Comparison of ENCODE assay signal across 1 cellular context in the genomic region with DNA sequence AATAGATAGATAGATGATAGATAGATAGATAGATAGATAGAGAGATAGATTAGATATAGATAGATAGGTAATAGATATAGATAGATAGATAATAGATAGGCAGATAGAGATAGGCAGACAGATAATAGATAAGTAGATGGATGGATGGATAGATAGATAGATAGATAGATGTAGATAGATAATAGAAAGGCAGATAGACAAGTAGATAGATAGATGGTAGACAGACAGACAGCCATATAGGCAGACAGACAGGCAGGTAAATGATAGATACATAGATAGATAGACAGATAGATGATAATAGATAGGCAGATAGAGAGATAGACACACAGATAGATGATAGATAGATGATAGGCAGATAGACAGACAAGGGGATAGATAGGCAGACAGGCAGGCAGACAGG.
TF ChIP-seq lines count a peak whose summit lies in the region.

No MANE protein-coding gene starts in this region.

TF ChIP-seq in K562, 482 proteins besides CTCF, POLR2A, EP300 and RAD21 (continued from another document and continues in another):
- TF ChIP-seq, protein P1, sequence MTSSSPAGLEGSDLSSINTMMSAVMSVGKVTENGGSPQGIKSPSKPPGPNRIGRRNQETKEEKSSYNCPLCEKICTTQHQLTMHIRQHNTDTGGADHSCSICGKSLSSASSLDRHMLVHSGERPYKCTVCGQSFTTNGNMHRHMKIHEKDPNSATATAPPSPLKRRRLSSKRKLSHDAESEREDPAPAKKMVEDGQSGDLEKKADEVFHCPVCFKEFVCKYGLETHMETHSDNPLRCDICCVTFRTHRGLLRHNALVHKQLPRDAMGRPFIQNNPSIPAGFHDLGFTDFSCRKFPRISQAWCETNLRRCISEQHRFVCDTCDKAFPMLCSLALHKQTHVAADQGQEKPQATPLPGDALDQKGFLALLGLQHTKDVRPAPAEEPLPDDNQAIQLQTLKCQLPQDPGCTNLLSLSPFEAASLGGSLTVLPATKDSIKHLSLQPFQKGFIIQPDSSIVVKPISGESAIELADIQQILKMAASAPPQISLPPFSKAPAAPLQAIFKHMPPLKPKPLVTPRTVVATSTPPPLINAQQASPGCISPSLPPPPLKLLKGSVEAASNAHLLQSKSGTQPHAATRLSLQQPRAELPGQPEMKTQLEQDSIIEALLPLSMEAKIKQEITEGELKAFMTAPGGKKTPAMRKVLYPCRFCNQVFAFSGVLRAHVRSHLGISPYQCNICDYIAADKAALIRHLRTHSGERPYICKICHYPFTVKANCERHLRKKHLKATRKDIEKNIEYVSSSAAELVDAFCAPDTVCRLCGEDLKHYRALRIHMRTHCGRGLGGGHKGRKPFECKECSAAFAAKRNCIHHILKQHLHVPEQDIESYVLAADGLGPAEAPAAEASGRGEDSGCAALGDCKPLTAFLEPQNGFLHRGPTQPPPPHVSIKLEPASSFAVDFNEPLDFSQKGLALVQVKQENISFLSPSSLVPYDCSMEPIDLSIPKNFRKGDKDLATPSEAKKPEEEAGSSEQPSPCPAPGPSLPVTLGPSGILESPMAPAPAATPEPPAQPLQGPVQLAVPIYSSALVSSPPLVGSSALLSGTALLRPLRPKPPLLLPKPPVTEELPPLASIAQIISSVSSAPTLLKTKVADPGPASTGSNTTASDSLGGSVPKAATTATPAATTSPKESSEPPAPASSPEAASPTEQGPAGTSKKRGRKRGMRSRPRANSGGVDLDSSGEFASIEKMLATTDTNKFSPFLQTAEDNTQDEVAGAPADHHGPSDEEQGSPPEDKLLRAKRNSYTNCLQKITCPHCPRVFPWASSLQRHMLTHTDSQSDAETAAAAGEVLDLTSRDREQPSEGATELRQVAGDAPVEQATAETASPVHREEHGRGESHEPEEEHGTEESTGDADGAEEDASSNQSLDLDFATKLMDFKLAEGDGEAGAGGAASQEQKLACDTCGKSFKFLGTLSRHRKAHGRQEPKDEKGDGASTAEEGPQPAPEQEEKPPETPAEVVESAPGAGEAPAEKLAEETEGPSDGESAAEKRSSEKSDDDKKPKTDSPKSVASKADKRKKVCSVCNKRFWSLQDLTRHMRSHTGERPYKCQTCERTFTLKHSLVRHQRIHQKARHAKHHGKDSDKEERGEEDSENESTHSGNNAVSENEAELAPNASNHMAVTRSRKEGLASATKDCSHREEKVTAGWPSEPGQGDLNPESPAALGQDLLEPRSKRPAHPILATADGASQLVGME (CRISPR knock-in tag; IDR thresholded peaks at IDR 0.05), result no peak
- TF ChIP-seq, protein P2, sequence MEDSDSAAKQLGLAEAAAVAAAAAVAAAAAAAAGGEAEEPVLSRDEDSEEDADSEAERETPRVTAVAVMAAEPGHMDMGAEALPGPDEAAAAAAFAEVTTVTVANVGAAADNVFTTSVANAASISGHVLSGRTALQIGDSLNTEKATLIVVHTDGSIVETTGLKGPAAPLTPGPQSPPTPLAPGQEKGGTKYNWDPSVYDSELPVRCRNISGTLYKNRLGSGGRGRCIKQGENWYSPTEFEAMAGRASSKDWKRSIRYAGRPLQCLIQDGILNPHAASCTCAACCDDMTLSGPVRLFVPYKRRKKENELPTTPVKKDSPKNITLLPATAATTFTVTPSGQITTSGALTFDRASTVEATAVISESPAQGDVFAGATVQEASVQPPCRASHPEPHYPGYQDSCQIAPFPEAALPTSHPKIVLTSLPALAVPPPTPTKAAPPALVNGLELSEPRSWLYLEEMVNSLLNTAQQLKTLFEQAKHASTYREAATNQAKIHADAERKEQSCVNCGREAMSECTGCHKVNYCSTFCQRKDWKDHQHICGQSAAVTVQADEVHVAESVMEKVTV (CRISPR knock-in tag; IDR thresholded peaks at IDR 0.05), result no peak
- no peak for TF ChIP-seq ZNF785 (CRISPR knock-in tag; IDR thresholded peaks at IDR 0.05)
- peak; percentile 90 for TF ChIP-seq DACH1 (IDR thresholded peaks at IDR 0.05; ENCODE audit: partially characterized antibody)
- TF ChIP-seq, protein P3, sequence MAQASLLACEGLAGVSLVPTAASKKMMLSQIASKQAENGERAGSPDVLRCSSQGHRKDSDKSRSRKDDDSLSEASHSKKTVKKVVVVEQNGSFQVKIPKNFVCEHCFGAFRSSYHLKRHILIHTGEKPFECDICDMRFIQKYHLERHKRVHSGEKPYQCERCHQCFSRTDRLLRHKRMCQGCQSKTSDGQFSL (CRISPR knock-in tag; IDR thresholded peaks at IDR 0.05), result no peak
- TF ChIP-seq, protein P3 (tag; IDR thresholded peaks at IDR 0.05), result no peak
- TF ChIP-seq, protein P4, sequence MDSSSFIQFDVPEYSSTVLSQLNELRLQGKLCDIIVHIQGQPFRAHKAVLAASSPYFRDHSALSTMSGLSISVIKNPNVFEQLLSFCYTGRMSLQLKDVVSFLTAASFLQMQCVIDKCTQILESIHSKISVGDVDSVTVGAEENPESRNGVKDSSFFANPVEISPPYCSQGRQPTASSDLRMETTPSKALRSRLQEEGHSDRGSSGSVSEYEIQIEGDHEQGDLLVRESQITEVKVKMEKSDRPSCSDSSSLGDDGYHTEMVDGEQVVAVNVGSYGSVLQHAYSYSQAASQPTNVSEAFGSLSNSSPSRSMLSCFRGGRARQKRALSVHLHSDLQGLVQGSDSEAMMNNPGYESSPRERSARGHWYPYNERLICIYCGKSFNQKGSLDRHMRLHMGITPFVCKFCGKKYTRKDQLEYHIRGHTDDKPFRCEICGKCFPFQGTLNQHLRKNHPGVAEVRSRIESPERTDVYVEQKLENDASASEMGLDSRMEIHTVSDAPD (CRISPR knock-in tag; IDR thresholded peaks at IDR 0.05), result no peak
- TF ChIP-seq, protein P5, sequence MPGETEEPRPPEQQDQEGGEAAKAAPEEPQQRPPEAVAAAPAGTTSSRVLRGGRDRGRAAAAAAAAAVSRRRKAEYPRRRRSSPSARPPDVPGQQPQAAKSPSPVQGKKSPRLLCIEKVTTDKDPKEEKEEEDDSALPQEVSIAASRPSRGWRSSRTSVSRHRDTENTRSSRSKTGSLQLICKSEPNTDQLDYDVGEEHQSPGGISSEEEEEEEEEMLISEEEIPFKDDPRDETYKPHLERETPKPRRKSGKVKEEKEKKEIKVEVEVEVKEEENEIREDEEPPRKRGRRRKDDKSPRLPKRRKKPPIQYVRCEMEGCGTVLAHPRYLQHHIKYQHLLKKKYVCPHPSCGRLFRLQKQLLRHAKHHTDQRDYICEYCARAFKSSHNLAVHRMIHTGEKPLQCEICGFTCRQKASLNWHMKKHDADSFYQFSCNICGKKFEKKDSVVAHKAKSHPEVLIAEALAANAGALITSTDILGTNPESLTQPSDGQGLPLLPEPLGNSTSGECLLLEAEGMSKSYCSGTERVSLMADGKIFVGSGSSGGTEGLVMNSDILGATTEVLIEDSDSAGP (CRISPR knock-in tag; IDR thresholded peaks at IDR 0.05), result no peak
- no peak for TF ChIP-seq SAFB2 (IDR thresholded peaks at IDR 0.05; ENCODE audit: borderline replicate concordance, low read depth, low read length, severe bottlenecking)
- TF ChIP-seq, protein P6, sequence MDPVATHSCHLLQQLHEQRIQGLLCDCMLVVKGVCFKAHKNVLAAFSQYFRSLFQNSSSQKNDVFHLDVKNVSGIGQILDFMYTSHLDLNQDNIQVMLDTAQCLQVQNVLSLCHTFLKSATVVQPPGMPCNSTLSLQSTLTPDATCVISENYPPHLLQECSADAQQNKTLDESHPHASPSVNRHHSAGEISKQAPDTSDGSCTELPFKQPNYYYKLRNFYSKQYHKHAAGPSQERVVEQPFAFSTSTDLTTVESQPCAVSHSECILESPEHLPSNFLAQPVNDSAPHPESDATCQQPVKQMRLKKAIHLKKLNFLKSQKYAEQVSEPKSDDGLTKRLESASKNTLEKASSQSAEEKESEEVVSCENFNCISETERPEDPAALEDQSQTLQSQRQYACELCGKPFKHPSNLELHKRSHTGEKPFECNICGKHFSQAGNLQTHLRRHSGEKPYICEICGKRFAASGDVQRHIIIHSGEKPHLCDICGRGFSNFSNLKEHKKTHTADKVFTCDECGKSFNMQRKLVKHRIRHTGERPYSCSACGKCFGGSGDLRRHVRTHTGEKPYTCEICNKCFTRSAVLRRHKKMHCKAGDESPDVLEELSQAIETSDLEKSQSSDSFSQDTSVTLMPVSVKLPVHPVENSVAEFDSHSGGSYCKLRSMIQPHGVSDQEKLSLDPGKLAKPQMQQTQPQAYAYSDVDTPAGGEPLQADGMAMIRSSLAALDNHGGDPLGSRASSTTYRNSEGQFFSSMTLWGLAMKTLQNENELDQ (CRISPR knock-in tag; IDR thresholded peaks at IDR 0.05; ENCODE audit: borderline replicate concordance), result no peak
- TF ChIP-seq, protein P7, sequence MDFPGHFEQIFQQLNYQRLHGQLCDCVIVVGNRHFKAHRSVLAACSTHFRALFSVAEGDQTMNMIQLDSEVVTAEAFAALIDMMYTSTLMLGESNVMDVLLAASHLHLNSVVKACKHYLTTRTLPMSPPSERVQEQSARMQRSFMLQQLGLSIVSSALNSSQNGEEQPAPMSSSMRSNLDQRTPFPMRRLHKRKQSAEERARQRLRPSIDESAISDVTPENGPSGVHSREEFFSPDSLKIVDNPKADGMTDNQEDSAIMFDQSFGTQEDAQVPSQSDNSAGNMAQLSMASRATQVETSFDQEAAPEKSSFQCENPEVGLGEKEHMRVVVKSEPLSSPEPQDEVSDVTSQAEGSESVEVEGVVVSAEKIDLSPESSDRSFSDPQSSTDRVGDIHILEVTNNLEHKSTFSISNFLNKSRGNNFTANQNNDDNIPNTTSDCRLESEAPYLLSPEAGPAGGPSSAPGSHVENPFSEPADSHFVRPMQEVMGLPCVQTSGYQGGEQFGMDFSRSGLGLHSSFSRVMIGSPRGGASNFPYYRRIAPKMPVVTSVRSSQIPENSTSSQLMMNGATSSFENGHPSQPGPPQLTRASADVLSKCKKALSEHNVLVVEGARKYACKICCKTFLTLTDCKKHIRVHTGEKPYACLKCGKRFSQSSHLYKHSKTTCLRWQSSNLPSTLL (IDR thresholded peaks at IDR 0.05), result no peak
- TF ChIP-seq, protein P8, sequence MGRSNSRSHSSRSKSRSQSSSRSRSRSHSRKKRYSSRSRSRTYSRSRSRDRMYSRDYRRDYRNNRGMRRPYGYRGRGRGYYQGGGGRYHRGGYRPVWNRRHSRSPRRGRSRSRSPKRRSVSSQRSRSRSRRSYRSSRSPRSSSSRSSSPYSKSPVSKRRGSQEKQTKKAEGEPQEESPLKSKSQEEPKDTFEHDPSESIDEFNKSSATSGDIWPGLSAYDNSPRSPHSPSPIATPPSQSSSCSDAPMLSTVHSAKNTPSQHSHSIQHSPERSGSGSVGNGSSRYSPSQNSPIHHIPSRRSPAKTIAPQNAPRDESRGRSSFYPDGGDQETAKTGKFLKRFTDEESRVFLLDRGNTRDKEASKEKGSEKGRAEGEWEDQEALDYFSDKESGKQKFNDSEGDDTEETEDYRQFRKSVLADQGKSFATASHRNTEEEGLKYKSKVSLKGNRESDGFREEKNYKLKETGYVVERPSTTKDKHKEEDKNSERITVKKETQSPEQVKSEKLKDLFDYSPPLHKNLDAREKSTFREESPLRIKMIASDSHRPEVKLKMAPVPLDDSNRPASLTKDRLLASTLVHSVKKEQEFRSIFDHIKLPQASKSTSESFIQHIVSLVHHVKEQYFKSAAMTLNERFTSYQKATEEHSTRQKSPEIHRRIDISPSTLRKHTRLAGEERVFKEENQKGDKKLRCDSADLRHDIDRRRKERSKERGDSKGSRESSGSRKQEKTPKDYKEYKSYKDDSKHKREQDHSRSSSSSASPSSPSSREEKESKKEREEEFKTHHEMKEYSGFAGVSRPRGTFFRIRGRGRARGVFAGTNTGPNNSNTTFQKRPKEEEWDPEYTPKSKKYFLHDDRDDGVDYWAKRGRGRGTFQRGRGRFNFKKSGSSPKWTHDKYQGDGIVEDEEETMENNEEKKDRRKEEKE (IDR thresholded peaks at IDR 0.05; ENCODE audit: borderline replicate concordance in 1 of 2, control insufficient read depth in 1 of 2, low read depth in 2 of 2, low read length in 1 of 2), result no peak
- no peak for TF ChIP-seq NFE2L1 (tag; IDR thresholded peaks at IDR 0.05; ENCODE audit: borderline replicate concordance, low read depth)
- no peak for TF ChIP-seq RBFOX2 (IDR thresholded peaks at IDR 0.05; ENCODE audit: low read depth, low read length)
- 0 out of 4 replicates have a peak, but pooled peaks of 1 of the 2 experiments have one; percentile 22 for TF ChIP-seq HDAC1 (IDR thresholded peaks at IDR 0.05)
- no peak for TF ChIP-seq ZBED1 (IDR thresholded peaks at IDR 0.05)
- TF ChIP-seq GATAD2B (IDR thresholded peaks at IDR 0.05; ENCODE audit: borderline replicate concordance), result 0 out of 2 replicates have a peak, but pooled peaks have one; percentile 37
- TF ChIP-seq, protein P9, sequence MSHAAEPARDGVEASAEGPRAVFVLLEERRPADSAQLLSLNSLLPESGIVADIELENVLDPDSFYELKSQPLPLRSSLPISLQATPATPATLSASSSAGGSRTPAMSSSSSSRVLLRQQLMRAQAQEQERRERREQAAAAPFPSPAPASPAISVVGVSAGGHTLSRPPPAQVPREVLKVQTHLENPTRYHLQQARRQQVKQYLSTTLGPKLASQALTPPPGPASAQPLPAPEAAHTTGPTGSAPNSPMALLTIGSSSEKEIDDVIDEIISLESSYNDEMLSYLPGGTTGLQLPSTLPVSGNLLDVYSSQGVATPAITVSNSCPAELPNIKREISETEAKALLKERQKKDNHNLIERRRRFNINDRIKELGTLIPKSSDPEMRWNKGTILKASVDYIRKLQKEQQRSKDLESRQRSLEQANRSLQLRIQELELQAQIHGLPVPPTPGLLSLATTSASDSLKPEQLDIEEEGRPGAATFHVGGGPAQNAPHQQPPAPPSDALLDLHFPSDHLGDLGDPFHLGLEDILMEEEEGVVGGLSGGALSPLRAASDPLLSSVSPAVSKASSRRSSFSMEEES (CRISPR knock-in tag; IDR thresholded peaks at IDR 0.05), result no peak
- no peak for TF ChIP-seq ZFP1 (CRISPR knock-in tag; IDR thresholded peaks at IDR 0.05)
- TF ChIP-seq ERF (CRISPR knock-in tag; IDR thresholded peaks at IDR 0.05), result no peak
